Comparison of ENCODE assay signal across 22 cellular contexts in genomic region chr3:41338276-41338675, GRCh38.
A peak's percentile ranks its signal among the peaks of the same experiment; 100 is the strongest.
DNase-seq lines count a peak whose midpoint lies in the region; ATAC-seq and TF ChIP-seq lines count a peak whose summit lies in the region.
"Had no signal": no experiment of that assay in that cellular context is flagged by ENCODE, and none has a peak within 500 bp of the region (broad histone marks: within the 10 kb centered on the region; RNA-seq: fewer than 3 reads in every experiment).

No MANE protein-coding gene starts in this region.

- intact Hi-C loops in right lobe of liver (cut with DNase I) = no loop called here

- TF ChIP-seq CTCF in RWPE2 (IDR thresholded peaks at IDR 0.05; ENCODE audit: poor library complexity, severe bottlenecking) = no peak
- TF ChIP-seq CTCF in fibroblast of the aortic adventitia (IDR thresholded peaks at IDR 0.05; ENCODE audit: insufficient read depth, low read length) = no peak
- TF ChIP-seq CTCF in smooth muscle cell (IDR thresholded peaks at IDR 0.05; ENCODE audit: borderline replicate concordance, insufficient read depth, poor library complexity, severe bottlenecking) = no peak
- TF ChIP-seq CTCF in right lobe of liver (IDR thresholded peaks at IDR 0.05) = no peak

- no peak overlapping the region for H3K4me3 ChIP-seq in GM23248
- no peak overlapping the region for H3K4me3 ChIP-seq in RWPE2 (ENCODE audit: severe bottlenecking)
- H3K4me3 ChIP-seq in fibroblast of the aortic adventitia (ENCODE audit: low read depth, low read length) = no peak overlapping the region
- no peak overlapping the region for H3K4me3 ChIP-seq in smooth muscle cell
- no peak overlapping the region for H3K4me3 ChIP-seq in right lobe of liver
- H3K4me3 ChIP-seq: heart left ventricle, neural progenitor cell had no signal

- H3K27me3 ChIP-seq in GM23248 (replicated peaks; ENCODE audit: insufficient read depth) = no peaks in the 10 kb centered on the region
- no peaks in the 10 kb centered on the region for H3K27me3 ChIP-seq in RWPE2 (ENCODE audit: insufficient read depth, poor library complexity, severe bottlenecking)
- H3K27me3 ChIP-seq in smooth muscle cell (ENCODE audit: low read depth) = no peaks in the 10 kb centered on the region
- H3K27me3 ChIP-seq in right lobe of liver = no peaks in the 10 kb centered on the region
- H3K27me3 ChIP-seq: heart left ventricle, neural progenitor cell had no signal

- H3F3A ChIP-seq in GM23248 (ENCODE audit: insufficient read depth) = no peaks in the 10 kb centered on the region
- no peaks in the 10 kb centered on the region for H3F3A ChIP-seq in smooth muscle cell (ENCODE audit: low read depth)

- H4K20me1 ChIP-seq in GM23248 (ENCODE audit: insufficient read depth) = no peaks in the 10 kb centered on the region
- H4K20me1 ChIP-seq in smooth muscle cell (ENCODE audit: low read depth) = no peaks in the 10 kb centered on the region

- no peaks in the 10 kb centered on the region for H3K36me3 ChIP-seq in GM23248 (ENCODE audit: low read depth)
- H3K36me3 ChIP-seq in RWPE2 (ENCODE audit: low read depth) = no peaks in the 10 kb centered on the region
- no peaks in the 10 kb centered on the region for H3K36me3 ChIP-seq in smooth muscle cell (ENCODE audit: low read depth)
- H3K36me3 ChIP-seq in right lobe of liver = no peaks in the 10 kb centered on the region
- H3K36me3 ChIP-seq: heart left ventricle, neural progenitor cell had no signal

- WGBS in GM23248 (ENCODE audit: low coverage in 1 of 2, low lambda C conversion rate in 2 of 2, missing lambda C conversion rate in 2 of 2), 2 experiments = 44 to 60% methylated on average over 1 of the region's 1 CpG
- WGBS in smooth muscle cell (ENCODE audit: low lambda C conversion rate) = 15% methylated on average over 1 of the region's 1 CpG
- WGBS in right lobe of liver (ENCODE audit: insufficient coverage, low coverage, low lambda C conversion rate, missing lambda C conversion rate) = 100% methylated on average over 1 of the region's 1 CpG

- H3K4me2 ChIP-seq in GM23248 (ENCODE audit: unreplicated experiment) (no peak overlapping the region), smooth muscle cell (peak overlapping the region; percentile 45)
- H3K4me2 ChIP-seq: neural progenitor cell had no signal

- H3K27ac ChIP-seq in GM23248 (no peak overlapping the region), RWPE2 (ENCODE audit: poor library complexity, severe bottlenecking) (no peak overlapping the region), smooth muscle cell (ENCODE audit: low read depth) (peak overlapping the region; percentile 8), right lobe of liver (no peak overlapping the region)
- H3K27ac ChIP-seq: heart left ventricle, neural progenitor cell, parathyroid adenoma had no signal

- H2AFZ ChIP-seq in GM23248 = no peak overlapping the region
- H2AFZ ChIP-seq in smooth muscle cell (ENCODE audit: low read depth) = no peak overlapping the region
- H2AFZ ChIP-seq: neural progenitor cell, parathyroid adenoma had no signal

- TF ChIP-seq POLR2A in right lobe of liver (IDR thresholded peaks at IDR 0.05) = no peak

- peaks cover 6% of the 10 kb centered on the region for H3K4me1 ChIP-seq in GM23248 (ENCODE audit: insufficient read depth)
- no peaks in the 10 kb centered on the region for H3K4me1 ChIP-seq in RWPE2 (ENCODE audit: insufficient read depth, poor library complexity, severe bottlenecking)
- peaks cover 8% of the 10 kb centered on the region for H3K4me1 ChIP-seq in smooth muscle cell (ENCODE audit: low read depth)
- H3K4me1 ChIP-seq in right lobe of liver = no peaks in the 10 kb centered on the region
- H3K4me1 ChIP-seq: heart left ventricle, parathyroid adenoma had no signal

- H3K9ac ChIP-seq in GM23248 (no peak overlapping the region), smooth muscle cell (ENCODE audit: low read depth) (no peak overlapping the region)
- H3K9ac ChIP-seq: neural progenitor cell, parathyroid adenoma had no signal

- in situ Hi-C loops in GM23248 (cut with MboI) = no loop called here

- ATAC-seq in RWPE2 (ENCODE audit: low read depth) (peak; percentile 53; the same call in 1 of the 3 replicates), right lobe of liver (no peak)
- ATAC-seq: activated CD8-positive, alpha-beta T cell treated with anti-CD3 and anti-CD28 coated beads, Interleukin-2, amount 10 ng/mL, durations not matched to agents 7 days and 5 days; heart left ventricle; left cardiac atrium; right cardiac atrium had no signal

- H3K79me2 ChIP-seq in GM23248 (ENCODE audit: insufficient read depth) (no peaks in the 10 kb centered on the region), smooth muscle cell (ENCODE audit: low read depth) (no peaks in the 10 kb centered on the region)
- H3K79me2 ChIP-seq: parathyroid adenoma had no signal

- no peaks in the 10 kb centered on the region for H3K9me2 ChIP-seq in GM23248 (ENCODE audit: insufficient read depth)

- H3K9me3 ChIP-seq in GM23248 (ENCODE audit: low read depth) = no peaks in the 10 kb centered on the region
- H3K9me3 ChIP-seq in RWPE2 (ENCODE audit: severe bottlenecking) = no peaks in the 10 kb centered on the region
- no peaks in the 10 kb centered on the region for H3K9me3 ChIP-seq in smooth muscle cell (replicated peaks; ENCODE audit: low read depth)
- H3K9me3 ChIP-seq in right lobe of liver = no peaks in the 10 kb centered on the region
- H3K9me3 ChIP-seq: heart left ventricle had no signal

- DNase-seq in GM23248 (peak; percentile 57), RWPE2 (ENCODE audit: low spot score) (no peak), fibroblast of the aortic adventitia (ENCODE audit: low read depth) (peak; percentile 29), smooth muscle cell (lab: John Stamatoyannopoulos, UW; ENCODE audit: unreplicated experiment) (no peak), GM19238 (ENCODE audit: insufficient read length, low spot score) (no peak), T1000 (lab: John Stamatoyannopoulos, UW) (no peak), right lobe of liver (no peak)
- DNase-seq: activated CD8-positive, alpha-beta T cell treated with anti-CD3 and anti-CD28 coated beads, Interleukin-2, amount 10 ng/mL, durations not matched to agents 7 days and 5 days; activated naive CD8-positive, alpha-beta T cell treated with anti-CD3 and anti-CD28 coated beads for 36 hours; CD4-positive, alpha-beta T cell; heart left ventricle; left cardiac atrium; NCI-H1105; NCI-H1930; NCI-H2227 treated with DMSO at 0.1 percent for 48 hours; right cardiac atrium; RPMI8226; stimulated activated CD4-positive, alpha-beta T cell treated with anti-CD3 and anti-CD28 coated beads, Interleukin-12 subunit alpha, Interleukin-12 subunit beta, amount 100 ng/mL, for 4 hours; stimulated activated CD4-positive, alpha-beta T cell treated with anti-CD3 and anti-CD28 coated beads, Interleukin-4, amount 100 ng/mL, for 1 hour; substantia nigra had no signal

Comparison
In these comparisons a context has a peak if more than half of its experiments do, and no peak if none do; other contexts are left out.
1. DNase-seq: peak in GM23248 (single experiment) and fibroblast of the aortic adventitia (single experiment); none in RWPE2 (single experiment), smooth muscle cell (single experiment), GM19238 (single experiment), T1000 (single experiment) and right lobe of liver (0 of 3).